8 cellular contexts compared by ENCODE assay signal in the genomic region with DNA sequence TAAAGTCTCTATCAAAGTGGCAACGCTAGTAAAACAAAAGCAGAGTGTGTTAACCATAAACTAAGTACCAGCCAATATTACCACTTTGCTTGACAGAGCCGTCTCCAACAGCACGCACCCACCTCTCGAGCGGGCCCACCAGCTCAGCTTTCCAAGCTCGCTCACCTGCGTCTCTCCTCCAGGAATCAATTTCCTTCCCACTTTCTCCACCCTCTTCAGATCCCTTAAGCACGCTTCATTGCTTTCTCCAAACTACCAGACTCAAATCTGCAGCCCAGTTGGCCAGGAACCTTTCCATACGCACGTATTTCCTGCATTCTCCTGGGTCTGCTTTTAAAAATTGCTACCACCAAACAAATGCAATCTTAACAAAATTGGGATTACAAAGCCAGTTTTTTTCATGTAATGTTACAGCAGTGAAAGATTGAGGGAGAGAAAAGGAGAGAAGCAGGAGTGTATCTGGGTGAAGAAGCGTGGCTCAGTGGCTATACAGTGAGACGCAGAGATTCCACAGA. TPM values are rescaled to one million over a fixed set of nuclear protein-coding genes. Genes with fewer than 3 reads are reported as not detected.
DNase-seq lines count a peak whose midpoint lies in the region; ATAC-seq and TF ChIP-seq lines count a peak whose summit lies in the region.

No MANE protein-coding gene starts in this region.

- H3K36me3 Mint-ChIP-seq in activated B cell treated with CpG ODN at 0.5 μM for 24 hours (ENCODE audit: low read depth) = no peaks in the 10 kb centered on the region

- no peak for ATAC-seq in activated B cell treated with CpG ODN at 0.5 μM for 24 hours (ENCODE audit: low read depth)
- ATAC-seq in HG03108 (IDR thresholded peaks at IDR 0.05; ENCODE audit: unreplicated experiment) = no peak

- H3K36me3 ChIP-seq in left ventricle myocardium inferior = no peaks in the 10 kb centered on the region

- no peaks in the 10 kb centered on the region for H3K9me3 ChIP-seq in left ventricle myocardium inferior (replicated peaks)

- peak overlapping the region; percentile 56 for H3K4me3 Mint-ChIP-seq in activated B cell treated with CpG ODN at 0.5 μM for 24 hours

- H3K4me1 ChIP-seq in left ventricle myocardium inferior = peaks cover 56% of the 10 kb centered on the region

- peak overlapping the region; percentile 88 for H3K27ac ChIP-seq in left ventricle myocardium inferior (replicated peaks)
- peak overlapping the region in 2 of 21 experiments; percentile 9 to 23 for H3K27ac ChIP-seq in skin epidermis

- no peaks in the 10 kb centered on the region for H3K9me3 Mint-ChIP-seq in activated B cell treated with CpG ODN at 0.5 μM for 24 hours

- H3K4me3 ChIP-seq in left ventricle myocardium inferior (peak overlapping the region; percentile 85), skin epidermis (peak overlapping the region; percentile 45 to 56 (median 53))

- H3K4me1 Mint-ChIP-seq in activated B cell treated with CpG ODN at 0.5 μM for 24 hours = peaks cover 16% of the 10 kb centered on the region

- intact Hi-C loops in activated B cell treated with CpG ODN at 0.5 μM for 24 hours (cut with micrococcal nuclease) = loop anchor here (5.0 kb wide), 1 partner anchor 698 kb away; no protein-coding TSS in a partner anchor
- intact Hi-C loops in left ventricle myocardium inferior (cut with micrococcal nuclease) = no loop called here

- peaks cover 34% of the 10 kb centered on the region for H3K27me3 Mint-ChIP-seq in activated B cell treated with CpG ODN at 0.5 μM for 24 hours

- POLR2A ChIA-PET in activated B cell treated with CpG ODN at 0.5 μM for 24 hours (lab: Charles Lee) = no interaction called here

- H3K27ac Mint-ChIP-seq in activated B cell treated with CpG ODN at 0.5 μM for 24 hours = no peak overlapping the region

- CTCF ChIA-PET in activated B cell treated with CpG ODN at 0.5 μM for 24 hours (lab: Charles Lee) = no interaction called here

- TF ChIP-seq CTCF in activated B cell treated with CpG ODN at 0.5 μM for 24 hours (IDR thresholded peaks at IDR 0.05) (no peak), left ventricle myocardium inferior (IDR thresholded peaks at IDR 0.05; ENCODE audit: borderline replicate concordance) (no peak)

- DNase-seq in DMS53 (lab: John Stamatoyannopoulos, UW) (peak; percentile 58), DMS53 treated with DMSO at 0.1 percent for 48 hours (lab: John Stamatoyannopoulos, UW; ENCODE audit: unreplicated experiment) (no peak), activated B cell treated with CpG ODN at 0.5 μM for 24 hours (no peak), left ventricle myocardium inferior (no peak), OCI-M2 (lab: John Stamatoyannopoulos, UW; ENCODE audit: unreplicated experiment) (no peak), NCI-H1436 (lab: John Stamatoyannopoulos, UW) (no peak)

- H3K27me3 ChIP-seq in left ventricle myocardium inferior (ENCODE audit: low read depth) = peaks cover 29% of the 10 kb centered on the region

RNA-seq across cellular contexts. Expression of gene ENOX1, which starts 1.5 kb away (rescaled TPM):
- not detected in 2 replicates for total RNA-seq in activated B cell treated with CpG ODN at 0.5 μM for 24 hours
- total RNA-seq in left ventricle myocardium inferior = 0.60 TPM
